19 cellular contexts compared by ENCODE assay signal in genomic region chr5:169904568-169904967, GRCh38.
"Had no signal": no experiment of that assay in that cellular context is flagged by ENCODE, and none has a peak within 500 bp of the region (broad histone marks: within the 10 kb centered on the region; RNA-seq: fewer than 3 reads in every experiment).

No MANE protein-coding gene starts in this region.

- H3K27me3 Mint-ChIP-seq: activated naive CD8-positive, alpha-beta T cell treated with anti-CD3 and anti-CD28 coated beads for 36 hours; central memory CD8-positive, alpha-beta T cell; T-cell had no signal

- DNase-seq: activated CD4-positive, alpha-beta T cell treated with anti-CD3 and anti-CD28 coated beads for 1 hour; activated CD4-positive, alpha-beta T cell treated with anti-CD3 and anti-CD28 coated beads, Interleukin-2, amount 50 U/mL, for 1 hour; activated CD8-positive, alpha-beta T cell treated with anti-CD3 and anti-CD28 coated beads, Interleukin-2, amount 10 ng/mL, durations not matched to agents 7 days and 5 days; activated naive CD8-positive, alpha-beta T cell treated with anti-CD3 and anti-CD28 coated beads for 36 hours; effector memory CD4-positive, alpha-beta T cell; glutamatergic neuron; left ventricle myocardium inferior; natural killer cell; right lobe of liver; stimulated activated CD4-positive, alpha-beta T cell treated with anti-CD3 and anti-CD28 coated beads, Interleukin-1b, Interleukin-23, amount 100 ng/mL, for 48 hours; T-cell; upper lobe of left lung had no signal

- H3K36me3 Mint-ChIP-seq: mesothelial cell of epicardium, natural killer cell had no signal

- H3K4me3 Mint-ChIP-seq: activated CD8-positive, alpha-beta T cell treated with anti-CD3 and anti-CD28 coated beads, Interleukin-2, amount 10 ng/mL, durations not matched to agents 7 days and 5 days; activated naive CD8-positive, alpha-beta T cell treated with anti-CD3 and anti-CD28 coated beads for 36 hours; central memory CD8-positive, alpha-beta T cell; mesothelial cell of epicardium; natural killer cell; T-cell had no signal

- H3K27ac Mint-ChIP-seq: activated CD8-positive, alpha-beta T cell treated with anti-CD3 and anti-CD28 coated beads, Interleukin-2, amount 10 ng/mL, durations not matched to agents 7 days and 5 days; mesothelial cell of epicardium; T-cell had no signal

- H3K4me2 ChIP-seq: hepatocyte had no signal

- H3K36me3 ChIP-seq: breast epithelium, esophagus muscularis mucosa, left ventricle myocardium inferior, right lobe of liver, thoracic aorta, upper lobe of left lung had no signal

- H3K9me3 Mint-ChIP-seq: activated naive CD8-positive, alpha-beta T cell treated with anti-CD3 and anti-CD28 coated beads for 36 hours; central memory CD8-positive, alpha-beta T cell; mesothelial cell of epicardium; natural killer cell; T-cell had no signal

- H3K27me3 ChIP-seq: breast epithelium, esophagus muscularis mucosa, hepatocyte, right lobe of liver, upper lobe of left lung had no signal

- H3K9me3 ChIP-seq: breast epithelium, esophagus muscularis mucosa, left ventricle myocardium inferior, right lobe of liver, thoracic aorta, upper lobe of left lung had no signal

- ATAC-seq: activated CD8-positive, alpha-beta T cell treated with anti-CD3 and anti-CD28 coated beads, Interleukin-2, amount 10 ng/mL, durations not matched to agents 7 days and 5 days; natural killer cell; right lobe of liver; T-cell had no signal

- H3K4me1 ChIP-seq: esophagus muscularis mucosa, left ventricle myocardium inferior, right lobe of liver, upper lobe of left lung had no signal

- H3K4me3 ChIP-seq: breast epithelium, esophagus muscularis mucosa, hepatocyte, left ventricle myocardium inferior, right lobe of liver, skin epidermis, thoracic aorta, upper lobe of left lung had no signal

- H3K27ac ChIP-seq: breast epithelium, esophagus muscularis mucosa, hepatocyte, left ventricle myocardium inferior, right lobe of liver, skin epidermis, thoracic aorta, upper lobe of left lung had no signal
